In the genomic region with DNA sequence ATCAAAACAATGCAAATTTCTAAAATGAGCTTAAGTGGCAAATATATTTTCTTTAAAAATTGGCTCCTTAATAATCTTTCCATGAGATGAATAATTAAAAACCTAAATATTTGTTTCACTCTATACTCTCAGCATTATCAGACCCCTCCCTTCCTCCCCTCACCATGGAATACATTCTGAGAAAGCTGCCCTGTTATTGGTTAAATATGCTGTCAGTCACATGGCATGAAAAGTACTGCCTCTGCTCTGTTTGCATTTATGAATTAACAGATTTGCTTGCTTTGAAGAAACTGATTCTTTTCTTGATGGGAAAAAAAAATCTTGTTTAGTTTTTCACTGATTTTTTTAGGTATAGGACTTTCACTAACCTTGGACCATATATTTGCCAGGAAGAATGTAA, we compare ENCODE assay signal across 21 cellular contexts. TPM values are rescaled to one million over a fixed set of nuclear protein-coding genes. Genes with fewer than 3 reads are reported as not detected.
DNase-seq lines count a peak whose midpoint lies in the region; ATAC-seq and TF ChIP-seq lines count a peak whose summit lies in the region.
"Had no signal": no experiment of that assay in that cellular context is flagged by ENCODE, and none has a peak within 500 bp of the region (broad histone marks: within the 10 kb centered on the region; RNA-seq: fewer than 3 reads in every experiment).

No MANE protein-coding gene starts in this region.

- no peak overlapping the region for H3K27ac ChIP-seq in A673 (ENCODE audit: low read depth, low read length, poor library complexity, severe bottlenecking)
- H3K27ac ChIP-seq: BLaER1, epithelial cell of prostate, gastroesophageal sphincter had no signal

- H3K4me3 ChIP-seq in A673 (ENCODE audit: low read depth, low read length, poor library complexity, severe bottlenecking) (no peak overlapping the region), fibroblast of mammary gland (ENCODE audit: control insufficient read depth, low read depth, low read length) (no peak overlapping the region)
- H3K4me3 ChIP-seq: BLaER1, gastroesophageal sphincter had no signal

- intact Hi-C loops in A673 (cut with micrococcal nuclease; ENCODE audit: unreplicated experiment) = no loop called here

- POLR2A ChIA-PET in A673 (lab: Charles Lee; ENCODE audit: low non-redundant PET) = no interaction called here
- POLR2A ChIA-PET in HEK293T (lab: Yijun Ruan, JAX) = interaction anchor here (5.3 kb wide), 1 partner anchor 16 kb away, joined by 26 read pairs; a partner anchor contains a TSS

- no peaks in the 10 kb centered on the region for H3K9me3 ChIP-seq in A673 (ENCODE audit: low read depth, low read length, poor library complexity, severe bottlenecking)
- H3K9me3 ChIP-seq: BLaER1, Caco-2, gastroesophageal sphincter had no signal

- H3K27me3 ChIP-seq in A673 (replicated peaks; ENCODE audit: insufficient read depth, low read depth, low read length, poor library complexity) = no peaks in the 10 kb centered on the region
- H3K27me3 ChIP-seq: BLaER1, gastroesophageal sphincter had no signal

- H3K4me1 ChIP-seq in A673 (ENCODE audit: insufficient read depth, low read length, poor library complexity, severe bottlenecking) = peaks cover 4% of the 10 kb centered on the region
- H3K4me1 ChIP-seq: Caco-2 had no signal

- in situ Hi-C loops in SK-MEL-5 (cut with HindIII; ENCODE audit: low pct_unique_long_range_greater_than_20kb, low sequenced_read_pairs) = no loop called here

- no TSS peak for BruUV-seq in A673 (replicated peaks; lab: Mats Ljungman, UMichigan)

- H3K36me3 ChIP-seq in A673 (ENCODE audit: insufficient read depth, low read length, poor library complexity, severe bottlenecking) = no peaks in the 10 kb centered on the region
- H3K36me3 ChIP-seq: BLaER1, gastroesophageal sphincter had no signal

- ATAC-seq in GM18502 (IDR thresholded peaks at IDR 0.05; ENCODE audit: poor library complexity, unreplicated experiment) (no peak), GM18517 (IDR thresholded peaks at IDR 0.05; ENCODE audit: unreplicated experiment) (no peak)
- ATAC-seq: activated T-helper 17 cell treated with anti-CD3 and anti-CD28 coated beads, Interleukin-2, amount 50 U/mL, for 72 hours; gastroesophageal sphincter; natural killer cell had no signal

- TF ChIP-seq CTCF in A673 (conservative IDR thresholded peaks at IDR 0.05; ENCODE audit: low read depth, low read length) (no peak), fibroblast of mammary gland (conservative IDR thresholded peaks at IDR 0.05; ENCODE audit: control insufficient read depth, insufficient read depth, low read depth, low read length) (no peak)

- CTCF ChIA-PET in A673 (lab: Charles Lee) = no interaction called here
- CTCF ChIA-PET in HEK293T (lab: Yijun Ruan, JAX) = interaction anchor here (0.6 kb wide), 1 partner anchor 26 kb away, joined by 3 read pairs; no protein-coding TSS in a partner anchor

- DNase-seq in A673 (ENCODE audit: low spot score) = peak; percentile 33
- DNase-seq in HEK293T (ENCODE audit: extremely low spot score) = no peak
- DNase-seq in SK-MEL-5 (ENCODE audit: low read depth, low spot score) = peak; percentile 39
- peak; percentile 35 for DNase-seq in fibroblast of mammary gland (ENCODE audit: low read depth)
- no peak for DNase-seq in KG1 (lab: John Stamatoyannopoulos, UW)
- DNase-seq: activated CD4-positive, alpha-beta T cell treated with anti-CD3 and anti-CD28 coated beads, Interleukin-2, amount 50 U/mL, for 4 hours; activated CD4-positive, CD25-positive, alpha-beta regulatory T cell; activated CD8-positive, alpha-beta memory T cell treated with anti-CD3 and anti-CD28 coated beads, Interleukin-2, amount 50 U/mL, for 4 hours; Caco-2; MM.1S; natural killer cell; NCI-H1436 treated with DMSO at 0.1 percent for 48 hours; NCI-H2171; NCI-H526; retina had no signal

TF ChIP-seq in HEK293T, 16 proteins besides CTCF, POLR2A, EP300 and RAD21:
- TF ChIP-seq, protein P1, sequence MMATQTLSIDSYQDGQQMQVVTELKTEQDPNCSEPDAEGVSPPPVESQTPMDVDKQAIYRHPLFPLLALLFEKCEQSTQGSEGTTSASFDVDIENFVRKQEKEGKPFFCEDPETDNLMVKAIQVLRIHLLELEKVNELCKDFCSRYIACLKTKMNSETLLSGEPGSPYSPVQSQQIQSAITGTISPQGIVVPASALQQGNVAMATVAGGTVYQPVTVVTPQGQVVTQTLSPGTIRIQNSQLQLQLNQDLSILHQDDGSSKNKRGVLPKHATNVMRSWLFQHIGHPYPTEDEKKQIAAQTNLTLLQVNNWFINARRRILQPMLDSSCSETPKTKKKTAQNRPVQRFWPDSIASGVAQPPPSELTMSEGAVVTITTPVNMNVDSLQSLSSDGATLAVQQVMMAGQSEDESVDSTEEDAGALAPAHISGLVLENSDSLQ (IDR thresholded peaks at IDR 0.05) = peak; percentile 96
- TF ChIP-seq FOXM1 (IDR thresholded peaks at IDR 0.05; ENCODE audit: borderline replicate concordance) = no peak

RNA-seq across cellular contexts. Expression of a gene that starts 17.0 kb away (rescaled TPM):
- 1,953 and 1,982 TPM in 2 replicates for total RNA-seq in A673 (2021)
- total RNA-seq in SK-MEL-5 (2014; rRNA removed; shearing (Covaris generic)) = 5,316 and 5,447 TPM in 2 replicates
- polyA plus RNA-seq in SK-MEL-5 (2015; cell fraction: cytosol; rRNA removed) = 3,447 and 3,665 TPM in 2 replicates
- 567 and 718 TPM in 2 replicates for polyA plus RNA-seq in SK-MEL-5 (2015; cell fraction: nucleus; rRNA removed)

Comparison
In these comparisons a context has a peak if more than half of its experiments do, and no peak if none do; other contexts are left out.
1. DNase-seq: peak in A673 (single experiment), SK-MEL-5 (single experiment) and fibroblast of mammary gland (single experiment); none in HEK293T (single experiment) and KG1 (single experiment).